In genomic region chr3:149367021-149367840, GRCh38 we compare ENCODE assay signal across 9 cellular contexts. TPM values are rescaled to one million over a fixed set of nuclear protein-coding genes. Genes with fewer than 3 reads are reported as not detected.
DNase-seq lines count a peak whose midpoint lies in the region; ATAC-seq, FAIRE-seq and TF ChIP-seq lines count a peak whose summit lies in the region.
"Had no signal": no experiment of that assay in that cellular context is flagged by ENCODE, and none has a peak within 500 bp of the region (broad histone marks: within the 10 kb centered on the region; RNA-seq: fewer than 3 reads in every experiment).

No MANE protein-coding gene starts in this region.

- H3K4me1 Mint-ChIP-seq in endothelial cell (ENCODE audit: unreplicated experiment), result peaks cover 41% of the 10 kb centered on the region

- H3K4me3 Mint-ChIP-seq in endothelial cell (ENCODE audit: unreplicated experiment), result no peak overlapping the region

- FAIRE-seq in urothelium cell line (lab: Jason Lieb, UNC), result no peak

- no peaks in the 10 kb centered on the region for H3K36me3 Mint-ChIP-seq in endothelial cell (ENCODE audit: low read depth, unreplicated experiment)

- H4K20me1 ChIP-seq in hepatocyte (ENCODE audit: insufficient read depth, poor library complexity, severe bottlenecking), result no peaks in the 10 kb centered on the region

- H3K79me2 ChIP-seq in hepatocyte, result no peaks in the 10 kb centered on the region

- no peaks in the 10 kb centered on the region for H3K9me2 ChIP-seq in hepatocyte (replicated peaks; ENCODE audit: insufficient read depth)

- H3K27ac Mint-ChIP-seq in endothelial cell (ENCODE audit: unreplicated experiment), result no peak overlapping the region

- peak overlapping the region; percentile 90 for H3K27ac ChIP-seq in hepatocyte

- DNase-seq in Right ventricle myocardium superior (no peak), cardiac septum (ENCODE audit: low spot score) (no peak), T1000 (lab: John Stamatoyannopoulos, UW) (peak; percentile 44), hepatocyte (ENCODE audit: low spot score) (peak; percentile 80), urothelium cell line (ENCODE audit: low spot score) (peak; percentile 60), NCI-H2171 treated with DMSO at 0.1 percent for 48 hours (lab: John Stamatoyannopoulos, UW) (no peak), endothelial cell (ENCODE audit: low spot score) (no peak)
- DNase-seq: COR-L47 had no signal

- H3K4me2 ChIP-seq in hepatocyte, result no peak overlapping the region

- no peak overlapping the region for H2AFZ ChIP-seq in hepatocyte

- 65% methylated on average over 2 of the region's 2 CpGs for WGBS in hepatocyte (ENCODE audit: low lambda C conversion rate, missing lambda C conversion rate)

- peaks cover 51% of the 10 kb centered on the region for H3K4me1 ChIP-seq in hepatocyte (ENCODE audit: insufficient read depth)

- TF ChIP-seq CTCF in hepatocyte (IDR thresholded peaks at IDR 0.05; ENCODE audit: poor library complexity) (no peak), endothelial cell (IDR thresholded peaks at IDR 0.05; ENCODE audit: unreplicated experiment) (no peak)

- peaks cover 1% of the 10 kb centered on the region for H3K27me3 Mint-ChIP-seq in endothelial cell (ENCODE audit: unreplicated experiment)

- no peaks in the 10 kb centered on the region for H3K9me3 ChIP-seq in hepatocyte (ENCODE audit: low read depth)

- H3K27me3 ChIP-seq in hepatocyte, result no peaks in the 10 kb centered on the region

- ATAC-seq in Right ventricle myocardium superior (ENCODE audit: poor library complexity) (peak; percentile 31), HG02973 (IDR thresholded peaks at IDR 0.05; ENCODE audit: unreplicated experiment) (no peak)

- intact Hi-C loops in Right ventricle myocardium superior (cut with DNase I) (no loop called here), cardiac septum (cut with DNase I) (no loop called here)

- no peaks in the 10 kb centered on the region for H3K9me3 Mint-ChIP-seq in endothelial cell (ENCODE audit: unreplicated experiment)

- no peak overlapping the region for H3K4me3 ChIP-seq in hepatocyte

- no peaks in the 10 kb centered on the region for H3K36me3 ChIP-seq in hepatocyte (replicated peaks; ENCODE audit: insufficient read depth, low read depth)

RNA-seq across cellular contexts. Expression of gene TM4SF1, which starts 10.2 kb away (rescaled TPM):
- total RNA-seq in Right ventricle myocardium superior, result 110 TPM
- 84.7 TPM for total RNA-seq in cardiac septum
- 164 and 166 TPM in 2 replicates for total RNA-seq in hepatocyte
- 179 and 194 TPM in 2 replicates for polyA plus RNA-seq in hepatocyte
- 0.97 TPM for total RNA-seq in endothelial cell (ENCODE audit: unreplicated experiment)

RNA-seq across cellular contexts. Expression of gene TM4SF18, which starts 33.8 kb away (rescaled TPM):
- total RNA-seq in Right ventricle myocardium superior, result 13.2 TPM
- total RNA-seq in cardiac septum, result 4.1 TPM
- total RNA-seq in hepatocyte, result 1.7 and 3.7 TPM in 2 replicates
- 1.5 and 2.1 TPM in 2 replicates for polyA plus RNA-seq in hepatocyte
- total RNA-seq in endothelial cell (ENCODE audit: unreplicated experiment), result 57.4 TPM

Comparison
In these comparisons a context has a peak if more than half of its experiments do, and no peak if none do; other contexts are left out.
1. DNase-seq: peak in T1000 (single experiment), hepatocyte (single experiment) and urothelium cell line (single experiment); none in Right ventricle myocardium superior (single experiment), cardiac septum (single experiment), NCI-H2171 treated with DMSO at 0.1 percent for 48 hours (single experiment) and endothelial cell (single experiment).
2. RNA of gene TM4SF1, which starts 10.2 kb away (total RNA-seq): 164 to 166 TPM in hepatocyte, 110 TPM in Right ventricle myocardium superior (single experiment) and 84.7 TPM in cardiac septum (single experiment); 0.97 TPM in endothelial cell (single experiment); every median in the first group is over 10 times any median in the second.